ENCODE assay signal across 1 cellular context in genomic region chr7:139669106-139670061, GRCh38.
TF ChIP-seq lines count a peak whose summit lies in the region.

No MANE protein-coding gene starts in this region.

TF ChIP-seq in GM23338, 12 proteins besides CTCF, POLR2A, EP300 and RAD21 (continued from another document):
- TF ChIP-seq ZNF114 (CRISPR knock-in tag; IDR thresholded peaks at IDR 0.05), result no peak
